ENCODE assay signal across 3 cellular contexts in the genomic region with DNA sequence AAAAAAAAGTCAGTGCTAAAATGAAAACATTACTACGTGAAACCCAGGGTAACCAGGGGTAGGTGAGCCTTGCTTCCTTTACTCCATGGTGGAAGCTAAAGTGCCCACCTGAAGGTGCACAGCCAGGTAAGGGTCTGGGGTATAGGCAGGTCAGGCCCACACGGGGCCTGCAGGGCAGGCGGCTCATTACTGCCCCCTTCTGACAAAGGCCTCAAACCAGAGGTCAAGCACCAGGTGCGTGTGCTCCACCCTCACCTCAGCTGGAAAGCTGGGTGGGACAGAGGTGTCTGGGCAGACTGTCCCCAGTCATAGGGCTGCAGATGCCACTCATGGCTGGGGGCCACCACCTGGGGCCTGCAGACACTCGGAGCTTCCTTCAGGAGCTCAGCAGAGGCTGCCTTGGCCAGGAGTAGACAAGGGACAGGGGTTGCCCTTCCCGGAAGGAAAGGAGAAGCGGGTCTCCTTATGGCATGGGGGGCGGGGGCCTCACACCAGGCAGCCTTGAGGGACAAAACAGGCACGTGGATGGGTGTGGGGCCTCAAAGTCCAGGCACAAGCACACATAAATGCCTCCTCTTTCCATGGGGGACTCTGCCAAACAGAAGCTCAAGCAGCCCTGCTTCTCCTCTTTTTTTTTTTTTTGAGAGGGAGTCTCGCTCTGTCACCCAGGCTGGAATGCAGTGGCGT.
TF ChIP-seq lines count a peak whose summit lies in the region.

No MANE protein-coding gene starts in this region.

TF ChIP-seq in SK-N-SH, 30 proteins besides CTCF, POLR2A, EP300 and RAD21 (continues in another document):
- TF ChIP-seq FOSL2 (IDR thresholded peaks at IDR 0.05; ENCODE audit: borderline replicate concordance, low read depth): no peak
- TF ChIP-seq GATA2 (CRISPR knock-in tag; IDR thresholded peaks at IDR 0.05): no peak
- no peak for TF ChIP-seq EZH2phosphoT487 (IDR thresholded peaks at IDR 0.05; ENCODE audit: borderline replicate concordance, low read depth)
- TF ChIP-seq FOXM1 (IDR thresholded peaks at IDR 0.05; ENCODE audit: low read depth): no peak
- TF ChIP-seq CHD2 (IDR thresholded peaks at IDR 0.05; ENCODE audit: low read length, partially characterized antibody): no peak
- TF ChIP-seq, protein P1, sequence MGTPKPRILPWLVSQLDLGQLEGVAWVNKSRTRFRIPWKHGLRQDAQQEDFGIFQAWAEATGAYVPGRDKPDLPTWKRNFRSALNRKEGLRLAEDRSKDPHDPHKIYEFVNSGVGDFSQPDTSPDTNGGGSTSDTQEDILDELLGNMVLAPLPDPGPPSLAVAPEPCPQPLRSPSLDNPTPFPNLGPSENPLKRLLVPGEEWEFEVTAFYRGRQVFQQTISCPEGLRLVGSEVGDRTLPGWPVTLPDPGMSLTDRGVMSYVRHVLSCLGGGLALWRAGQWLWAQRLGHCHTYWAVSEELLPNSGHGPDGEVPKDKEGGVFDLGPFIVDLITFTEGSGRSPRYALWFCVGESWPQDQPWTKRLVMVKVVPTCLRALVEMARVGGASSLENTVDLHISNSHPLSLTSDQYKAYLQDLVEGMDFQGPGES (IDR thresholded peaks at IDR 0.05; ENCODE audit: low read depth, low read length): no peak
- no peak for TF ChIP-seq ZBTB33 (IDR thresholded peaks at IDR 0.05; ENCODE audit: borderline replicate concordance, low read depth)
- no peak for TF ChIP-seq TCF12 (IDR thresholded peaks at IDR 0.05)
- TF ChIP-seq SIN3A (IDR thresholded peaks at IDR 0.05; ENCODE audit: borderline replicate concordance, low read depth, low read length): no peak
- no peak for TF ChIP-seq RFX5 (IDR thresholded peaks at IDR 0.05; ENCODE audit: low read length)
- no peak for TF ChIP-seq RCOR1 (IDR thresholded peaks at IDR 0.05; ENCODE audit: low read length)
- no peak for TF ChIP-seq MAX (IDR thresholded peaks at IDR 0.05; ENCODE audit: low read depth)

TF ChIP-seq in SK-N-SH treated with all-trans-retinoic acid at 6 μM for 48 hours, 23 proteins besides CTCF, POLR2A, EP300 and RAD21 (continued from another document):
- no peak for TF ChIP-seq CSRNP3 (CRISPR knock-in tag; IDR thresholded peaks at IDR 0.05)
TF ChIP-seq in SK-N-SH treated with all-trans-retinoic acid at 6 μM for 48 hours: peak in this region for 0.

TF ChIP-seq in H1, 55 proteins besides CTCF, POLR2A, EP300 and RAD21:
- no peak for TF ChIP-seq SP2 (IDR thresholded peaks at IDR 0.05; ENCODE audit: low read length)
- no peak for TF ChIP-seq TAF7 (optimal IDR thresholded peaks at IDR 0.05; ENCODE audit: borderline replicate concordance, low read depth, low read length)
- no peak for TF ChIP-seq TCF12 (IDR thresholded peaks at IDR 0.05; ENCODE audit: low read depth, low read length)
- TF ChIP-seq GABPA (IDR thresholded peaks at IDR 0.05; ENCODE audit: borderline replicate concordance, insufficient read depth, low read length): peak; percentile 46; the same call in 1 of the 2 replicates
TF ChIP-seq in H1: peak in this region for 1.
